ENCODE assay signal across 9 cellular contexts in the genomic region with DNA sequence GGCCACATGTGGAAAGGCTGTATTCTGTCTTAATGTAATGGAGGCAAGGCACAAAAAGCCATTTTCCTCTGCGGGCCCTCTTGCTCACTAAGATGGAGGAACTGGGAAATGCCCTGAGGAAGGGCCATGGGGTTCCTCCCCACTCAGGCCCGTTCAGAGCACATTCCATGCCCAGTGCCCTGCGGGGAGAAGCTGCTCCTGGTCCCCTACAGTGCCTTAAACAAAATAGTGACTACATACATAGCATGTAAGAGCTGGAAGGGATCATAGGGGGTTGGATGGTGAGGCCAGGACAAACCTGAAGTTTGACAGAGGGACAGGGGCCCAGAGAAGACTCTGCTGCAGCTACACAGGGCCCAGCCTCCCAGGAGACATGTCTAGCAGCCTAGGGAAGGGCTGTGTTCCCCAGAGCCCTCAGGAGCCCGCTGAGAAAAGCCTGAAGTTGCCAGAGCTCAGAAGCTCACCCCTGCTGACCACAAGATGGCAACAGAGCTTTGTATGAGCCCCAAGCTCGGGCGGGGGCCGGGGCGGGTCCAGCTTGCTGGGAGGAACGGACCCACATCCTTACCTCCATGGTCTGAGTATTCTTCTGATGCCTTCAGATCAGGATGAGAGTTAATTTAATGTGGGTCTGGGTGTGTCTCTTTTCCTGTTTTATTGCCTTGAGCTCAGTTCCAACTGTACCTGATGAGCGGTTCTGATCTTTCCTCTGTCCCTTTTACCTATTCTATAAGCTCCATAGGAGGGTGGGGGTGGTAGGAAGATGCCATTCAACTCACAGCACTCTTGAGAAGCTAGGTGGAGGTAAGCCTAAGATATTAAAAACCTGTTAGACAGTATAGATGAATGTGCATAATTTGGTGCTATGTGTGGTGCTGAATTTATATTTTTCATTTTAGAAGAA.
DNase-seq lines count a peak whose midpoint lies in the region; ATAC-seq, FAIRE-seq and TF ChIP-seq lines count a peak whose summit lies in the region.
"Had no signal": no experiment of that assay in that cellular context is flagged by ENCODE, and none has a peak within 500 bp of the region (broad histone marks: within the 10 kb centered on the region; RNA-seq: fewer than 3 reads in every experiment).

No MANE protein-coding gene starts in this region.

- no peaks in the 10 kb centered on the region for H3K9me2 ChIP-seq in hepatocyte (replicated peaks; ENCODE audit: insufficient read depth)

- H3K4me3 ChIP-seq in hepatocyte, result no peak overlapping the region

- no peaks in the 10 kb centered on the region for H3K9me3 ChIP-seq in CD4-positive, alpha-beta T cell (ENCODE audit: control insufficient read depth, low read length)
- no peaks in the 10 kb centered on the region for H3K9me3 ChIP-seq in hepatocyte (ENCODE audit: low read depth)

- H3K27me3 Mint-ChIP-seq in CD4-positive, alpha-beta T cell, result no peaks in the 10 kb centered on the region

- DNase-seq in CD4-positive, alpha-beta T cell, result no peak
- DNase-seq in H54 (ENCODE audit: insufficient read length, low spot score) (peak; percentile 85), NOMO-1 treated with DMSO at 0.1 percent for 48 hours (lab: John Stamatoyannopoulos, UW; ENCODE audit: unreplicated experiment) (peak; percentile 53), hepatocyte (ENCODE audit: low spot score) (peak; percentile 76), OCI-M2 (lab: John Stamatoyannopoulos, UW; ENCODE audit: unreplicated experiment) (no peak)
- peak in 1 of 2 donors; percentile 24 for DNase-seq in activated naive CD4-positive, alpha-beta T cell treated with anti-CD3 and anti-CD28 coated beads, Interleukin-2, amount 50 U/mL, for 72 hours (ENCODE audit: low spot score in 2 of 2)
- peak; percentile 13 for DNase-seq in stimulated activated CD8-positive, alpha-beta memory T cell treated with anti-CD3 and anti-CD28 coated beads, Interleukin-4, amount 100 ng/mL, for 24 hours (ENCODE audit: low read depth)

- no peak overlapping the region for H2AFZ ChIP-seq in hepatocyte

- peak; percentile 17 for TF ChIP-seq CTCF in CD4-positive, alpha-beta T cell (IDR thresholded peaks at IDR 0.05)
- TF ChIP-seq CTCF in hepatocyte (IDR thresholded peaks at IDR 0.05; ENCODE audit: poor library complexity), result peak; percentile 72

- no peak for FAIRE-seq in H54 (lab: Jason Lieb, UNC)

- CTCF ChIA-PET in CD4-positive, alpha-beta T cell (lab: Charles Lee), result interaction anchor here (1.7 kb wide), 1 partner anchor 1084 kb away, joined by 6 read pairs; no protein-coding TSS in a partner anchor

- H4K20me1 ChIP-seq in hepatocyte (ENCODE audit: insufficient read depth, poor library complexity, severe bottlenecking), result no peaks in the 10 kb centered on the region

- H3K36me3 ChIP-seq in hepatocyte (replicated peaks; ENCODE audit: insufficient read depth, low read depth), result no peaks in the 10 kb centered on the region

- peaks cover 32% of the 10 kb centered on the region for H3K4me1 Mint-ChIP-seq in CD4-positive, alpha-beta T cell (ENCODE audit: low read depth)
- H3K4me1 Mint-ChIP-seq: memory B cell had no signal

- no peaks in the 10 kb centered on the region for H3K36me3 Mint-ChIP-seq in CD4-positive, alpha-beta T cell (ENCODE audit: low read depth)
- no peaks in the 10 kb centered on the region for H3K36me3 Mint-ChIP-seq in activated naive CD4-positive, alpha-beta T cell treated with anti-CD3 and anti-CD28 coated beads, Interleukin-2, amount 50 U/mL, for 72 hours
- H3K36me3 Mint-ChIP-seq: memory B cell had no signal

- H3K27ac Mint-ChIP-seq in CD4-positive, alpha-beta T cell, result no peak overlapping the region
- H3K27ac Mint-ChIP-seq in activated naive CD4-positive, alpha-beta T cell treated with anti-CD3 and anti-CD28 coated beads, Interleukin-2, amount 50 U/mL, for 72 hours, result no peak overlapping the region
- H3K27ac Mint-ChIP-seq: memory B cell had no signal

- intact Hi-C loops in CD4-positive, alpha-beta T cell (cut with DNase I, micrococcal nuclease), result no loop called here

- POLR2A ChIA-PET in CD4-positive, alpha-beta T cell (lab: Charles Lee), result no interaction called here

- H3K4me2 ChIP-seq in hepatocyte, result no peak overlapping the region

- no peak for TF ChIP-seq POLR2A in H54 (IDR thresholded peaks at IDR 0.05; ENCODE audit: low read depth, low read length)

- no peaks in the 10 kb centered on the region for H3K27me3 ChIP-seq in CD4-positive, alpha-beta T cell (ENCODE audit: control insufficient read depth, insufficient read depth, low read length)
- no peaks in the 10 kb centered on the region for H3K27me3 ChIP-seq in hepatocyte

- no peaks in the 10 kb centered on the region for H3K79me2 ChIP-seq in hepatocyte

- no peak overlapping the region for H3K4me3 Mint-ChIP-seq in CD4-positive, alpha-beta T cell
- H3K4me3 Mint-ChIP-seq: memory B cell had no signal

- H3K4me1 ChIP-seq in hepatocyte (ENCODE audit: insufficient read depth), result peaks cover 7% of the 10 kb centered on the region

- H3K27ac ChIP-seq in CD4-positive, alpha-beta T cell (ENCODE audit: low read depth, low read length), result no peak overlapping the region
- H3K27ac ChIP-seq in hepatocyte, result no peak overlapping the region

- no peak for ATAC-seq in CD4-positive, alpha-beta T cell (ENCODE audit: poor library complexity)
- peak; percentile 74 to 78 for ATAC-seq in activated naive CD4-positive, alpha-beta T cell treated with anti-CD3 and anti-CD28 coated beads, Interleukin-2, amount 50 U/mL, for 72 hours
- no peak for ATAC-seq in GM21825 (IDR thresholded peaks at IDR 0.05; ENCODE audit: unreplicated experiment)

- WGBS in hepatocyte (ENCODE audit: low lambda C conversion rate, missing lambda C conversion rate), result 29% methylated on average over 10 of the region's 10 CpGs

- H3K9me3 Mint-ChIP-seq in CD4-positive, alpha-beta T cell, result no peaks in the 10 kb centered on the region
- no peaks in the 10 kb centered on the region for H3K9me3 Mint-ChIP-seq in activated naive CD4-positive, alpha-beta T cell treated with anti-CD3 and anti-CD28 coated beads, Interleukin-2, amount 50 U/mL, for 72 hours
- H3K9me3 Mint-ChIP-seq: memory B cell had no signal

Comparison
In these comparisons a context has a peak if more than half of its experiments do, and no peak if none do; other contexts are left out.
1. ATAC-seq: peak in activated naive CD4-positive, alpha-beta T cell treated with anti-CD3 and anti-CD28 coated beads, Interleukin-2, amount 50 U/mL, for 72 hours (2 of 2); none in CD4-positive, alpha-beta T cell (single experiment) and GM21825 (single experiment).
2. DNase-seq: peak in H54 (single experiment), NOMO-1 treated with DMSO at 0.1 percent for 48 hours (single experiment), hepatocyte (single experiment) and stimulated activated CD8-positive, alpha-beta memory T cell treated with anti-CD3 and anti-CD28 coated beads, Interleukin-4, amount 100 ng/mL, for 24 hours (single experiment); none in CD4-positive, alpha-beta T cell (0 of 10) and OCI-M2 (single experiment).